ENCODE assay signal across 37 cellular contexts in genomic region chr18:2510416-2510815, GRCh38.
"Had no signal": no experiment of that assay in that cellular context is flagged by ENCODE, and none has a peak within 500 bp of the region (broad histone marks: within the 10 kb centered on the region; RNA-seq: fewer than 3 reads in every experiment).

No MANE protein-coding gene starts in this region.

- H3K27me3 ChIP-seq: ascending aorta, breast epithelium, cardiac muscle cell, colonic mucosa, esophagus squamous epithelium, foreskin keratinocyte, gastrocnemius medialis, heart left ventricle had no signal

- H3K27ac ChIP-seq: ascending aorta, breast epithelium, cardiac muscle cell, colonic mucosa, epithelial cell of prostate, esophagus squamous epithelium, foreskin keratinocyte, gastrocnemius medialis, heart left ventricle, WERI-Rb-1 had no signal

- H3K36me3 ChIP-seq: ascending aorta, breast epithelium, cardiac muscle cell, colonic mucosa, esophagus squamous epithelium, gastrocnemius medialis, heart left ventricle, WERI-Rb-1 had no signal

- H3K27me3 Mint-ChIP-seq: activated B cell treated with CpG ODN at 0.5 μM for 24 hours; activated CD4-positive, alpha-beta memory T cell treated with anti-CD3 and anti-CD28 coated beads for 36 hours; activated CD4-positive, alpha-beta T cell treated with anti-CD3 and anti-CD28 coated beads for 36 hours; activated CD8-positive, alpha-beta memory T cell treated with anti-CD3 and anti-CD28 coated beads, Interleukin-2, amount 10 ng/mL, durations not matched to agents 7 days and 5 days; activated naive CD8-positive, alpha-beta T cell treated with anti-CD3 and anti-CD28 coated beads, Interleukin-2, amount 10 ng/mL, durations not matched to agents 7 days and 5 days; T-helper 17 cell had no signal

- DNase-seq: activated B cell treated with CpG ODN at 0.5 μM for 24 hours; activated CD4-positive, alpha-beta memory T cell treated with anti-CD3 and anti-CD28 coated beads for 36 hours; activated CD4-positive, alpha-beta T cell treated with anti-CD3 and anti-CD28 coated beads for 36 hours; activated CD4-positive, alpha-beta T cell treated with anti-CD3 and anti-CD28 coated beads, Interleukin-2, amount 10 ng/mL, durations not matched to agents 24 days and 14 days; activated CD8-positive, alpha-beta memory T cell treated with anti-CD3 and anti-CD28 coated beads, Interleukin-2, amount 10 ng/mL, durations not matched to agents 7 days and 5 days; activated CD8-positive, alpha-beta memory T cell treated with anti-CD3 and anti-CD28 coated beads, Interleukin-2, amount 50 U/mL, for 4 hours; activated CD8-positive, alpha-beta T cell treated with anti-CD3 and anti-CD28 coated beads, Interleukin-2, amount 10 ng/mL, durations not matched to agents 7 days and 5 days; activated effector memory CD4-positive, alpha-beta T cell treated with anti-CD3 and anti-CD28 coated beads, Interleukin-2, amount 50 U/mL, for 16 hours; activated naive CD4-positive, alpha-beta T cell treated with anti-CD3 and anti-CD28 coated beads for 36 hours; activated naive CD8-positive, alpha-beta T cell treated with anti-CD3 and anti-CD28 coated beads, Interleukin-2, amount 10 ng/mL, durations not matched to agents 7 days and 5 days; activated T-cell treated with anti-CD3 and anti-CD28 coated beads, Interleukin-2, amount 50 U/mL, for 1 hour; activated T-cell treated with anti-CD3 and anti-CD28 coated beads, Interleukin-2, amount 50 U/mL, for 48 hours; central memory CD4-positive, alpha-beta T cell; cerebellar nuclear complex; colonic mucosa; effector CD8-positive, alpha-beta T cell; esophagus squamous epithelium; foreskin keratinocyte; gastrocnemius medialis; glutamatergic neuron; heart left ventricle; T-helper 1 cell; T-helper 17 cell; T1000; WERI-Rb-1 had no signal

- FAIRE-seq: endometrium, endothelial cell of umbilical vein had no signal

- H3K36me3 Mint-ChIP-seq: activated CD4-positive, alpha-beta memory T cell treated with anti-CD3 and anti-CD28 coated beads for 36 hours; activated CD8-positive, alpha-beta memory T cell treated with anti-CD3 and anti-CD28 coated beads, Interleukin-2, amount 10 ng/mL, durations not matched to agents 7 days and 5 days; activated naive CD4-positive, alpha-beta T cell treated with anti-CD3 and anti-CD28 coated beads, Interleukin-2, amount 50 U/mL, for 72 hours; brain had no signal

- H3K4me3 Mint-ChIP-seq: activated B cell treated with CpG ODN at 0.5 μM for 24 hours; activated CD4-positive, alpha-beta memory T cell treated with anti-CD3 and anti-CD28 coated beads for 36 hours; activated CD4-positive, alpha-beta T cell treated with anti-CD3 and anti-CD28 coated beads for 36 hours; activated CD4-positive, alpha-beta T cell treated with anti-CD3 and anti-CD28 coated beads, Interleukin-2, amount 10 ng/mL, durations not matched to agents 24 days and 14 days; activated CD8-positive, alpha-beta memory T cell treated with anti-CD3 and anti-CD28 coated beads, Interleukin-2, amount 10 ng/mL, durations not matched to agents 7 days and 5 days; activated CD8-positive, alpha-beta T cell treated with anti-CD3 and anti-CD28 coated beads, Interleukin-2, amount 10 ng/mL, durations not matched to agents 7 days and 5 days; activated naive CD4-positive, alpha-beta T cell treated with anti-CD3 and anti-CD28 coated beads for 36 hours; activated naive CD8-positive, alpha-beta T cell treated with anti-CD3 and anti-CD28 coated beads, Interleukin-2, amount 10 ng/mL, durations not matched to agents 7 days and 5 days; activated T-helper 1 cell treated with anti-CD3 and anti-CD28 coated beads, Interleukin-12 subunit alpha, Interleukin-12 subunit beta, Interleukin-2, Interleukin-4 antibody, amounts not matched to agents 30 ng/mL and 10 ng/mL and 1 ng/mL, durations not matched to agents 14 hours and 24 hours and 36 hours; T-helper 17 cell; T-helper 2 cell treated with Interferon-gamma antibody and Interleukin-4, amounts not matched to agents 5 μg/mL and 100 μg/mL, for 36 hours had no signal

- H3K9me3 Mint-ChIP-seq: activated B cell treated with CpG ODN at 0.5 μM for 24 hours; activated CD4-positive, alpha-beta memory T cell treated with anti-CD3 and anti-CD28 coated beads for 36 hours; activated CD4-positive, alpha-beta T cell treated with anti-CD3 and anti-CD28 coated beads, Interleukin-2, amount 10 ng/mL, durations not matched to agents 24 days and 14 days; activated naive CD4-positive, alpha-beta T cell treated with anti-CD3 and anti-CD28 coated beads for 36 hours; activated naive CD8-positive, alpha-beta T cell treated with anti-CD3 and anti-CD28 coated beads, Interleukin-2, amount 10 ng/mL, durations not matched to agents 7 days and 5 days; activated T-helper 1 cell treated with anti-CD3 and anti-CD28 coated beads, Interleukin-12 subunit alpha, Interleukin-12 subunit beta, Interleukin-2, Interleukin-4 antibody, amounts not matched to agents 30 ng/mL and 10 ng/mL and 1 ng/mL, durations not matched to agents 14 hours and 24 hours and 36 hours; activated T-helper 2 cell treated with anti-CD3 and anti-CD28 coated beads, Interferon-gamma antibody, Interleukin-2, Interleukin-4, amounts not matched to agents 10 μg/mL and 5 μg/mL and 100 μg/mL, durations not matched to agents 14 hours and 24 hours and 36 hours; brain; T-helper 2 cell treated with Interferon-gamma antibody and Interleukin-4, amounts not matched to agents 5 μg/mL and 100 μg/mL, for 36 hours had no signal

- H3K4me1 ChIP-seq: ascending aorta, breast epithelium, colonic mucosa had no signal

- H3K27ac Mint-ChIP-seq: activated B cell treated with CpG ODN at 0.5 μM for 24 hours; activated CD4-positive, alpha-beta memory T cell treated with anti-CD3 and anti-CD28 coated beads for 36 hours; activated CD4-positive, alpha-beta T cell treated with anti-CD3 and anti-CD28 coated beads for 36 hours; activated CD4-positive, alpha-beta T cell treated with anti-CD3 and anti-CD28 coated beads, Interleukin-2, amount 10 ng/mL, durations not matched to agents 24 days and 14 days; activated CD8-positive, alpha-beta memory T cell treated with anti-CD3 and anti-CD28 coated beads, Interleukin-2, amount 10 ng/mL, durations not matched to agents 7 days and 5 days; activated CD8-positive, alpha-beta T cell treated with anti-CD3 and anti-CD28 coated beads, Interleukin-2, amount 10 ng/mL, durations not matched to agents 7 days and 5 days; activated naive CD4-positive, alpha-beta T cell treated with anti-CD3 and anti-CD28 coated beads for 36 hours; activated naive CD4-positive, alpha-beta T cell treated with anti-CD3 and anti-CD28 coated beads, Interleukin-2, amount 50 U/mL, for 72 hours; activated naive CD8-positive, alpha-beta T cell treated with anti-CD3 and anti-CD28 coated beads, Interleukin-2, amount 10 ng/mL, durations not matched to agents 7 days and 5 days; activated T-helper 1 cell treated with anti-CD3 and anti-CD28 coated beads, Interleukin-12 subunit alpha, Interleukin-12 subunit beta, Interleukin-2, Interleukin-4 antibody, amounts not matched to agents 30 ng/mL and 10 ng/mL and 1 ng/mL, durations not matched to agents 14 hours and 24 hours and 36 hours; activated T-helper 2 cell treated with anti-CD3 and anti-CD28 coated beads, Interferon-gamma antibody, Interleukin-2, Interleukin-4, amounts not matched to agents 10 μg/mL and 5 μg/mL and 100 μg/mL, durations not matched to agents 14 hours and 24 hours and 36 hours; brain; T-helper 17 cell; T-helper 2 cell treated with Interferon-gamma antibody and Interleukin-4, amounts not matched to agents 5 μg/mL and 100 μg/mL, for 36 hours had no signal

- H3K9me3 ChIP-seq: ascending aorta, breast epithelium, colonic mucosa, esophagus squamous epithelium, gastrocnemius medialis, heart left ventricle had no signal

- ATAC-seq: activated CD4-positive, alpha-beta T cell treated with anti-CD3 and anti-CD28 coated beads for 36 hours; activated CD4-positive, CD25-positive, alpha-beta regulatory T cell treated with anti-CD3 and anti-CD28 coated beads, Interleukin-2, amount 50 U/mL, for 24 hours; activated CD8-positive, alpha-beta memory T cell treated with anti-CD3 and anti-CD28 coated beads, Interleukin-2, amount 10 ng/mL, durations not matched to agents 7 days and 5 days; activated CD8-positive, alpha-beta T cell treated with anti-CD3 and anti-CD28 coated beads, Interleukin-2, amount 10 ng/mL, durations not matched to agents 7 days and 5 days; activated naive CD4-positive, alpha-beta T cell treated with anti-CD3 and anti-CD28 coated beads, Interleukin-2, amount 50 U/mL, for 72 hours; foreskin keratinocyte; gastrocnemius medialis; heart left ventricle; T-helper 17 cell had no signal

- H3K4me3 ChIP-seq: ascending aorta, breast epithelium, cardiac muscle cell, colonic mucosa, esophagus squamous epithelium, gastrocnemius medialis, heart left ventricle had no signal
